ENCODE assay signal across 24 cellular contexts in the genomic region with DNA sequence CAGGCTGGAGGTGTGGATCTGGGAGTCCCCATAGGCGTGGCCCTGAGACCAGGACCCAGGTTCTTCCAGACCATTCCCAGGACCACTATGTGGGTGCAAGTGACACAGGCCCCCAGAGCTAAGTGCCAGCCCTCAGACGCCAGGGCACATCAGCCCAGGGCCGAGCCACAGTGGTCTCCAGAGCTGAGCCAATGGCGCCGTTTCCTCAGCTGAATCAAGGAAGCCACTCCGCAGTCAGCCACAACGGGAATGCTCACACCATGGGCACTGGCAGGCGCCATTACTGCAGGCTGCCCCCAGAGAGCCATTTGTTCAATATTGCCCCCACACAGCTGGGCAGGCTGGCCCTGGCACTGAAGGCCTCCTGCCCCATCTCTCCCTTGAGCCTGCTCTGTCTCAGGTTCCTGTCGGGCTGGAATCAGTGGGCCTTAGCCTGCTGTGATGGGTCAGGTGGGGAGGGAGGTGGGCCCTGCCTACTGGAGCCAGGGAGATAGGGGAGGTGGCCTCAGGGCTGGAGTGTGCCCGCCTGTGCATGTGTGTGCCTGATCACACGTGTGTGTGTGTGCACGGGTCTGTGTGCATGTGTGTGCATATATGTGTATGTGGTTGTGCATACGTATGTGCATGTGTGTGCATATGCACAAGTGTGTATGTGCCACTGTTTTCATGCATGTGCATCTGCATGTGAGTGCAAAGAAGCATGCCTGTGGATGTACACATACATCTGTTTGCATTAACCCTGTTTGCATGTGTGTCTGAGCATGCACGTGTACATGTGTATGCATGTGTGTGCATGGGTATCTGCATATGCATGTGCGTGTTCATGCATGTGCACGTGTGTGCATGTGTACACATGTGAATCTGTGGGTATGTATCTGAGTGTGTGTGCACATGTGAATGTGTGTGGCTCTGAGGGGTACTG. TPM values are rescaled to one million over a fixed set of nuclear protein-coding genes. Genes with fewer than 3 reads are reported as not detected.
DNase-seq lines count a peak whose midpoint lies in the region; ATAC-seq, FAIRE-seq and TF ChIP-seq lines count a peak whose summit lies in the region.
"Had no signal": no experiment of that assay in that cellular context is flagged by ENCODE, and none has a peak within 500 bp of the region (broad histone marks: within the 10 kb centered on the region; RNA-seq: fewer than 3 reads in every experiment).

No MANE protein-coding gene starts in this region.

- peak overlapping the region; percentile 69 for H3K4me3 Mint-ChIP-seq in activated CD8-positive, alpha-beta T cell treated with anti-CD3 and anti-CD28 coated beads, Interleukin-2, amount 10 ng/mL, durations not matched to agents 7 days and 5 days
- H3K4me3 Mint-ChIP-seq in activated CD8-positive, alpha-beta T cell treated with anti-CD3 and anti-CD28 coated beads for 36 hours, result no peak overlapping the region
- H3K4me3 Mint-ChIP-seq: activated B cell treated with CpG ODN at 0.5 μM for 24 hours, nephron progenitor cell had no signal

- H3K4me1 ChIP-seq in ovary (ENCODE audit: insufficient read depth), result peaks cover 12% of the 10 kb centered on the region
- H3K4me1 ChIP-seq: SJSA1 had no signal

- DNase-seq in activated CD8-positive, alpha-beta T cell treated with anti-CD3 and anti-CD28 coated beads, Interleukin-2, amount 10 ng/mL, durations not matched to agents 7 days and 5 days, result no peak
- no peak for DNase-seq in activated CD8-positive, alpha-beta T cell treated with anti-CD3 and anti-CD28 coated beads for 36 hours
- DNase-seq in GM12891 (ENCODE audit: insufficient read length, low spot score) (no peak), bronchial epithelial cell (ENCODE audit: low read depth) (no peak), ovary (peak in 3 of 5 donors; percentile 17 to 29 (median 22)), NCI-H345 treated with DMSO at 0.1 percent for 48 hours (lab: John Stamatoyannopoulos, UW; ENCODE audit: unreplicated experiment) (no peak), NCI-H1930 (lab: John Stamatoyannopoulos, UW) (no peak)
- DNase-seq: activated B cell treated with CpG ODN at 0.5 μM for 24 hours; activated CD4-positive, alpha-beta T cell treated with anti-CD3 and anti-CD28 coated beads, Interleukin-2, amount 50 U/mL, for 1 hour; EL; IMR-90; NCI-H1105 treated with DMSO at 0.1 percent for 48 hours; NCI-H2029; NCI-H748 treated with DMSO at 0.1 percent for 48 hours; nephron progenitor cell; stimulated activated naive CD4-positive, alpha-beta T cell had no signal

- no peaks in the 10 kb centered on the region for H3K9me3 ChIP-seq in ovary
- H3K9me3 ChIP-seq: SJSA1, vagina had no signal

- CTCF ChIA-PET in activated CD8-positive, alpha-beta T cell treated with anti-CD3 and anti-CD28 coated beads, Interleukin-2, amount 10 ng/mL, durations not matched to agents 7 days and 5 days (lab: Charles Lee), result interaction anchor here (0.7 to 1.8 kb wide), 4 partner anchors 9 to 25 kb away, joined by 3 to 8 read pairs (median 4); a partner anchor contains a TSS
- CTCF ChIA-PET in activated CD8-positive, alpha-beta T cell treated with anti-CD3 and anti-CD28 coated beads for 36 hours (lab: Charles Lee), result interaction anchor here (1.1 to 2.8 kb wide), 3 partner anchors 10 to 25 kb away, joined by 3 to 15 read pairs (median 4); a partner anchor contains a TSS

- ATAC-seq in activated CD8-positive, alpha-beta T cell treated with anti-CD3 and anti-CD28 coated beads, Interleukin-2, amount 10 ng/mL, durations not matched to agents 7 days and 5 days, result peak; percentile 32
- ATAC-seq in activated CD8-positive, alpha-beta T cell treated with anti-CD3 and anti-CD28 coated beads for 36 hours, result no peak
- ATAC-seq in HG02642 (IDR thresholded peaks at IDR 0.05; ENCODE audit: poor library complexity, unreplicated experiment), result no peak

- H3K4me3 ChIP-seq in bronchial epithelial cell (ENCODE audit: low read depth, low read length) (no peak overlapping the region), ovary (no peak overlapping the region)
- H3K4me3 ChIP-seq: SJSA1, vagina had no signal

- POLR2A ChIA-PET in activated CD8-positive, alpha-beta T cell treated with anti-CD3 and anti-CD28 coated beads, Interleukin-2, amount 10 ng/mL, durations not matched to agents 7 days and 5 days (lab: Charles Lee), result interaction anchor here (1.1 to 5.3 kb wide), 3 partner anchors 14 to 20 kb away, joined by 3 to 38 read pairs (median 3); a partner anchor contains a TSS
- POLR2A ChIA-PET in activated CD8-positive, alpha-beta T cell treated with anti-CD3 and anti-CD28 coated beads for 36 hours (lab: Charles Lee), result interaction anchor here (0.8 to 1.8 kb wide), 3 partner anchors 9 to 13 kb away, joined by 3 to 11 read pairs (median 3); a partner anchor contains a TSS

- H3K9me3 Mint-ChIP-seq in activated CD8-positive, alpha-beta T cell treated with anti-CD3 and anti-CD28 coated beads, Interleukin-2, amount 10 ng/mL, durations not matched to agents 7 days and 5 days (ENCODE audit: insufficient read depth), result no peaks in the 10 kb centered on the region
- H3K9me3 Mint-ChIP-seq in activated CD8-positive, alpha-beta T cell treated with anti-CD3 and anti-CD28 coated beads for 36 hours, result no peaks in the 10 kb centered on the region
- H3K9me3 Mint-ChIP-seq: activated B cell treated with CpG ODN at 0.5 μM for 24 hours; activated T-helper 2 cell treated with anti-CD3 and anti-CD28 coated beads, Interferon-gamma antibody, Interleukin-2, Interleukin-4, amounts not matched to agents 10 μg/mL and 5 μg/mL and 100 μg/mL, durations not matched to agents 14 hours and 24 hours and 36 hours; CD4-positive, alpha-beta memory T cell; nephron progenitor cell; T-cell had no signal

- TF ChIP-seq EP300 in ovary (IDR thresholded peaks at IDR 0.05), result no peak

- no peak for TF ChIP-seq POLR2A in GM12891 (IDR thresholded peaks at IDR 0.05; ENCODE audit: low read depth, low read length)
- no peak for TF ChIP-seq POLR2A in ovary (IDR thresholded peaks at IDR 0.05)

- H3K36me3 ChIP-seq in bronchial epithelial cell (ENCODE audit: control insufficient read depth, insufficient read depth, low read length) (no peaks in the 10 kb centered on the region), ovary (no peaks in the 10 kb centered on the region)
- H3K36me3 ChIP-seq: vagina had no signal

- peaks cover 36% of the 10 kb centered on the region for H3K4me1 Mint-ChIP-seq in activated CD8-positive, alpha-beta T cell treated with anti-CD3 and anti-CD28 coated beads, Interleukin-2, amount 10 ng/mL, durations not matched to agents 7 days and 5 days (ENCODE audit: low read depth)
- H3K4me1 Mint-ChIP-seq in activated CD8-positive, alpha-beta T cell treated with anti-CD3 and anti-CD28 coated beads for 36 hours (ENCODE audit: low read depth), result peaks cover 38% of the 10 kb centered on the region

- FAIRE-seq in GM12891 (lab: Jason Lieb, UNC), result peak; percentile 50
- peak; percentile 98 for FAIRE-seq in bronchial epithelial cell (lab: Jason Lieb, UNC)
- FAIRE-seq: GM12892 had no signal

- H3K27ac Mint-ChIP-seq in activated CD8-positive, alpha-beta T cell treated with anti-CD3 and anti-CD28 coated beads, Interleukin-2, amount 10 ng/mL, durations not matched to agents 7 days and 5 days, result peak overlapping the region; percentile 20
- no peak overlapping the region for H3K27ac Mint-ChIP-seq in activated CD8-positive, alpha-beta T cell treated with anti-CD3 and anti-CD28 coated beads for 36 hours
- H3K27ac Mint-ChIP-seq: activated B cell treated with CpG ODN at 0.5 μM for 24 hours, nephron progenitor cell had no signal

- no peaks in the 10 kb centered on the region for H3K36me3 Mint-ChIP-seq in activated CD8-positive, alpha-beta T cell treated with anti-CD3 and anti-CD28 coated beads, Interleukin-2, amount 10 ng/mL, durations not matched to agents 7 days and 5 days (ENCODE audit: low read depth)
- no peaks in the 10 kb centered on the region for H3K36me3 Mint-ChIP-seq in activated CD8-positive, alpha-beta T cell treated with anti-CD3 and anti-CD28 coated beads for 36 hours (ENCODE audit: low read depth)
- H3K36me3 Mint-ChIP-seq: CD4-positive, alpha-beta memory T cell; T-cell had no signal

- no peak overlapping the region for H3K27ac ChIP-seq in ovary
- H3K27ac ChIP-seq: 22Rv1, SJSA1, vagina had no signal

- no peaks in the 10 kb centered on the region for H3K27me3 Mint-ChIP-seq in activated CD8-positive, alpha-beta T cell treated with anti-CD3 and anti-CD28 coated beads, Interleukin-2, amount 10 ng/mL, durations not matched to agents 7 days and 5 days (ENCODE audit: low read depth)
- no peaks in the 10 kb centered on the region for H3K27me3 Mint-ChIP-seq in activated CD8-positive, alpha-beta T cell treated with anti-CD3 and anti-CD28 coated beads for 36 hours
- H3K27me3 Mint-ChIP-seq: activated B cell treated with CpG ODN at 0.5 μM for 24 hours; CD4-positive, alpha-beta memory T cell; T-cell had no signal

- H3K27me3 ChIP-seq in bronchial epithelial cell (ENCODE audit: control insufficient read depth, insufficient read depth, low read length) (peaks cover 5% of the 10 kb centered on the region), ovary (no peaks in the 10 kb centered on the region)
- H3K27me3 ChIP-seq: SJSA1, vagina had no signal

- 86 to 92% (median 86%) methylated on average over 16 of the region's 16 CpGs for WGBS in ovary, 3 donors

- intact Hi-C loops in activated CD8-positive, alpha-beta T cell treated with anti-CD3 and anti-CD28 coated beads for 36 hours (cut with micrococcal nuclease), result no loop called here
- intact Hi-C loops in ovary (cut with DNase I), result no loop called here

- no peak for TF ChIP-seq CTCF in activated CD8-positive, alpha-beta T cell treated with anti-CD3 and anti-CD28 coated beads for 36 hours (IDR thresholded peaks at IDR 0.05)
- no peak for TF ChIP-seq CTCF in bronchial epithelial cell (IDR thresholded peaks at IDR 0.05; ENCODE audit: insufficient read depth, low read length, severe bottlenecking)
- no peak for TF ChIP-seq CTCF in ovary (IDR thresholded peaks at IDR 0.05)

RNA-seq across cellular contexts. Expression of a gene that starts 6.1 kb away (rescaled TPM):
- total RNA-seq in activated CD8-positive, alpha-beta T cell treated with anti-CD3 and anti-CD28 coated beads, Interleukin-2, amount 10 ng/mL, durations not matched to agents 7 days and 5 days, result 1 to 10 TPM; 4.1 to 4.4 TPM
- total RNA-seq in activated CD8-positive, alpha-beta T cell treated with anti-CD3 and anti-CD28 coated beads for 36 hours, result 1 to 10 TPM; 3.4 to 3.5 TPM
- polyA plus RNA-seq in GM12891 (2012; ENCODE audit: low read depth, missing spikeins), result 0.15 TPM
- total RNA-seq in bronchial epithelial cell (2.9 and 5.5 TPM in 2 replicates), ovary (10 to 100 TPM in 2 of 7 donors, 1 to 10 TPM in 5; 2.2 to 12.6 (median 8.0) TPM)
- 1 to 10 TPM in 1 of 2 donors, under 1 TPM in 1; 0.18 to 2.3 TPM for polyA plus RNA-seq in ovary
- polyA plus RNA-seq: CD4-positive, alpha-beta memory T cell had no signal

RNA-seq across cellular contexts. Expression of a gene that starts 9.7 kb away (rescaled TPM):
- 1 to 10 TPM; 7.5 to 8.9 TPM for total RNA-seq in activated CD8-positive, alpha-beta T cell treated with anti-CD3 and anti-CD28 coated beads, Interleukin-2, amount 10 ng/mL, durations not matched to agents 7 days and 5 days
- total RNA-seq in activated CD8-positive, alpha-beta T cell treated with anti-CD3 and anti-CD28 coated beads for 36 hours, result 10 to 100 TPM in 1 of 2 experiments, 1 to 10 TPM in 1; 9.7 to 10.8 TPM
- polyA plus RNA-seq in GM12891 (2012; ENCODE audit: low read depth, missing spikeins), result 3.2 TPM
- total RNA-seq in bronchial epithelial cell (2.0 and 2.6 TPM in 2 replicates), ovary (10 to 100 TPM in 4 of 7 donors, 1 to 10 TPM in 3; 3.7 to 14.5 (median 11.1) TPM)
- polyA plus RNA-seq in ovary, result 1 to 10 TPM; 2.8 to 5.8 TPM

RNA-seq across cellular contexts. Expression of a gene that starts 15.8 kb away (rescaled TPM):
- 100 to 1,000 TPM; 339 to 344 TPM for total RNA-seq in activated CD8-positive, alpha-beta T cell treated with anti-CD3 and anti-CD28 coated beads, Interleukin-2, amount 10 ng/mL, durations not matched to agents 7 days and 5 days
- total RNA-seq in activated CD8-positive, alpha-beta T cell treated with anti-CD3 and anti-CD28 coated beads for 36 hours, result 100 to 1,000 TPM; 375 to 376 TPM
- polyA plus RNA-seq in GM12891 (2012; ENCODE audit: low read depth, missing spikeins), result 202 TPM
- total RNA-seq in bronchial epithelial cell (519 and 695 TPM in 2 replicates), ovary (100 to 1,000 TPM; 129 to 256 (median 171) TPM)
- 100 to 1,000 TPM in 1 of 2 donors, 10 to 100 TPM in 1; 17.7 to 228 TPM for polyA plus RNA-seq in ovary

RNA-seq across cellular contexts. Expression of a gene that starts 46.8 kb away (rescaled TPM):
- total RNA-seq in activated CD8-positive, alpha-beta T cell treated with anti-CD3 and anti-CD28 coated beads, Interleukin-2, amount 10 ng/mL, durations not matched to agents 7 days and 5 days, result 10 to 100 TPM; 51.1 to 60.7 TPM
- 10 to 100 TPM; 67.8 to 68.3 TPM for total RNA-seq in activated CD8-positive, alpha-beta T cell treated with anti-CD3 and anti-CD28 coated beads for 36 hours
- polyA plus RNA-seq in GM12891 (2012; ENCODE audit: low read depth, missing spikeins), result 46.6 TPM
- total RNA-seq in bronchial epithelial cell, result 43.2 and 87.7 TPM in 2 replicates
- total RNA-seq in ovary, result 10 to 100 TPM; 36.4 to 98.5 (median 43.3) TPM
- 10 to 100 TPM; 14.6 to 87.5 TPM for polyA plus RNA-seq in ovary

RNA-seq across cellular contexts. Expression of a gene that starts 52.0 kb away (rescaled TPM):
- total RNA-seq in activated CD8-positive, alpha-beta T cell treated with anti-CD3 and anti-CD28 coated beads, Interleukin-2, amount 10 ng/mL, durations not matched to agents 7 days and 5 days, result 10 to 100 TPM; 12.3 to 14.4 TPM
- total RNA-seq in activated CD8-positive, alpha-beta T cell treated with anti-CD3 and anti-CD28 coated beads for 36 hours, result 10 to 100 TPM; 21.6 to 23.7 TPM
- polyA plus RNA-seq in GM12891 (2012; ENCODE audit: low read depth, missing spikeins), result 0.05 TPM
- total RNA-seq in bronchial epithelial cell (6.3 and 7.6 TPM in 2 replicates), ovary (10 to 100 TPM; 21.7 to 37.1 (median 29.9) TPM)
- 10 to 100 TPM in 1 of 2 donors, 1 to 10 TPM in 1; 3.5 to 11.9 TPM for polyA plus RNA-seq in ovary

Comparison
In these comparisons a context has a peak if more than half of its experiments do, and no peak if none do; other contexts are left out.
1. DNase-seq: peak in ovary (3 of 5); none in activated CD8-positive, alpha-beta T cell treated with anti-CD3 and anti-CD28 coated beads, Interleukin-2, amount 10 ng/mL, durations not matched to agents 7 days and 5 days (single experiment), activated CD8-positive, alpha-beta T cell treated with anti-CD3 and anti-CD28 coated beads for 36 hours (single experiment), GM12891 (single experiment), bronchial epithelial cell (single experiment), NCI-H345 treated with DMSO at 0.1 percent for 48 hours (single experiment) and NCI-H1930 (0 of 2).